8 cellular contexts compared by ENCODE assay signal in genomic region chr9:41234811-41235805, GRCh38. TPM values are rescaled to one million over a fixed set of nuclear protein-coding genes. Genes with fewer than 3 reads are reported as not detected.
DNase-seq lines count a peak whose midpoint lies in the region; ATAC-seq and TF ChIP-seq lines count a peak whose summit lies in the region.
"Not testable (repeated sequence)": the region's sequence is repeated elsewhere in the genome, so short reads cannot be mapped to it uniquely, and the experiment has no call there.

No MANE protein-coding gene starts in this region.

- H3K4me3 ChIP-seq in GM06990 (replicated peaks; ENCODE audit: low read depth, low read length) (peak overlapping the region; percentile 56), mesenchymal stem cell (ENCODE audit: insufficient read depth in 1 of 2, low read depth in 1 of 2, low read length in 2 of 2) (peak overlapping the region in 1 of 2 experiments; percentile 49)
- H3K4me3 ChIP-seq in NB4 (ENCODE audit: low read depth, low read length); effector memory CD4-positive, alpha-beta T cell (ENCODE audit: insufficient read depth, low read depth, low read length, poor library complexity, severe bottlenecking): not testable (repeated sequence)

- H3K27me3 Mint-ChIP-seq in stimulated activated memory B cell treated with anti-CD40 and anti-IgM and Interleukin-4, amounts not matched to agents 10 μg/mL and 1 μg/mL and 100 μg/mL, for 72 hours: not testable (repeated sequence)

- not testable (repeated sequence) for H3K23ac ChIP-seq in mesenchymal stem cell (ENCODE audit: low read length in 2 of 2)

- not testable (repeated sequence) for H3K9me3 Mint-ChIP-seq in stimulated activated memory B cell treated with anti-CD40 and anti-IgM and Interleukin-4, amounts not matched to agents 10 μg/mL and 1 μg/mL and 100 μg/mL, for 72 hours

- H3K27me3 ChIP-seq in GM06990 (replicated peaks; ENCODE audit: control insufficient read depth, insufficient read depth, low read length); effector memory CD4-positive, alpha-beta T cell (replicated peaks; ENCODE audit: control insufficient read depth, insufficient read depth, low read length, poor library complexity, severe bottlenecking); mesenchymal stem cell (ENCODE audit: control insufficient read depth in 1 of 2, insufficient read depth in 1 of 2, low read length in 2 of 2): not testable (repeated sequence)

- H2BK12ac ChIP-seq in mesenchymal stem cell (ENCODE audit: low read length in 2 of 2): not testable (repeated sequence)

- not testable (repeated sequence) for H4K8ac ChIP-seq in mesenchymal stem cell (ENCODE audit: low read length)

- not testable (repeated sequence) for H2BK15ac ChIP-seq in mesenchymal stem cell (ENCODE audit: low read depth, poor library complexity, severe bottlenecking)

- H2AK5ac ChIP-seq in mesenchymal stem cell (ENCODE audit: low read length, severe bottlenecking): not testable (repeated sequence)

- peak overlapping the region; percentile 63 for H3K4me3 Mint-ChIP-seq in stimulated activated memory B cell treated with anti-CD40 and anti-IgM and Interleukin-4, amounts not matched to agents 10 μg/mL and 1 μg/mL and 100 μg/mL, for 72 hours

- not testable (repeated sequence) for H3K27ac ChIP-seq in effector memory CD4-positive, alpha-beta T cell (ENCODE audit: insufficient read depth, low read length, poor library complexity, severe bottlenecking); mesenchymal stem cell (ENCODE audit: low read length, poor library complexity, severe bottlenecking)

- peak; percentile 37 for TF ChIP-seq CTCF in GM06990 (IDR thresholded peaks at IDR 0.05; ENCODE audit: insufficient read depth, low read length, poor library complexity, severe bottlenecking)
- TF ChIP-seq CTCF in NB4 (IDR thresholded peaks at IDR 0.05; ENCODE audit: low read depth, low read length): not testable (repeated sequence)

- H3K4me2 ChIP-seq in mesenchymal stem cell (ENCODE audit: low read length, poor library complexity, severe bottlenecking): not testable (repeated sequence)

- not testable (repeated sequence) for H4K91ac ChIP-seq in mesenchymal stem cell (ENCODE audit: low read length)

- not testable (repeated sequence) for H2AFZ ChIP-seq in mesenchymal stem cell (ENCODE audit: low read depth, low read length)

- not testable (repeated sequence) for H2BK5ac ChIP-seq in mesenchymal stem cell (ENCODE audit: low read depth, low read length, poor library complexity, severe bottlenecking)

- H3K9me3 ChIP-seq in effector memory CD4-positive, alpha-beta T cell (ENCODE audit: control insufficient read depth, low read length); mesenchymal stem cell (ENCODE audit: control insufficient read depth, low read length): not testable (repeated sequence)

- ATAC-seq in GM19438 (IDR thresholded peaks at IDR 0.05; ENCODE audit: low read depth, unreplicated experiment) (peak; percentile 100), HG02970 (IDR thresholded peaks at IDR 0.05; ENCODE audit: low FRiP score, unreplicated experiment) (peak; percentile 100)
- peak; percentile 96 for ATAC-seq in stimulated activated memory B cell treated with anti-CD40 and anti-IgM and Interleukin-4, amounts not matched to agents 10 μg/mL and 1 μg/mL and 100 μg/mL, for 72 hours

- H3K9ac ChIP-seq in mesenchymal stem cell (ENCODE audit: low read length): not testable (repeated sequence)

- not testable (repeated sequence) for H3K4me1 Mint-ChIP-seq in stimulated activated memory B cell treated with anti-CD40 and anti-IgM and Interleukin-4, amounts not matched to agents 10 μg/mL and 1 μg/mL and 100 μg/mL, for 72 hours

- H3K27ac Mint-ChIP-seq in stimulated activated memory B cell treated with anti-CD40 and anti-IgM and Interleukin-4, amounts not matched to agents 10 μg/mL and 1 μg/mL and 100 μg/mL, for 72 hours: not testable (repeated sequence)

- H3K79me1 ChIP-seq in mesenchymal stem cell (replicated peaks; ENCODE audit: low read length, poor library complexity, severe bottlenecking): not testable (repeated sequence)

- not testable (repeated sequence) for TF ChIP-seq POLR2A in NB4 (IDR thresholded peaks at IDR 0.05; ENCODE audit: extremely low read depth, insufficient read length)

- WGBS in mesenchymal stem cell: 80% methylated on average over 33 of the region's 55 CpGs

- H3K14ac ChIP-seq in mesenchymal stem cell (ENCODE audit: low read length in 2 of 2): not testable (repeated sequence)

- not testable (repeated sequence) for H3K36me3 Mint-ChIP-seq in stimulated activated memory B cell treated with anti-CD40 and anti-IgM and Interleukin-4, amounts not matched to agents 10 μg/mL and 1 μg/mL and 100 μg/mL, for 72 hours

- H3K36me3 ChIP-seq in GM06990 (ENCODE audit: control insufficient read depth, insufficient read depth, low read length); effector memory CD4-positive, alpha-beta T cell (ENCODE audit: control insufficient read depth, insufficient read depth, low read length); mesenchymal stem cell (ENCODE audit: control insufficient read depth in 1 of 2, insufficient read depth in 2 of 2, low read depth in 1 of 2, low read length in 2 of 2): not testable (repeated sequence)

- not testable (repeated sequence) for H2BK120ac ChIP-seq in mesenchymal stem cell (ENCODE audit: low read depth, low read length)

- H3K18ac ChIP-seq in mesenchymal stem cell (ENCODE audit: low read depth in 1 of 2, low read length in 2 of 2): not testable (repeated sequence)

- not testable (repeated sequence) for H3K4me1 ChIP-seq in effector memory CD4-positive, alpha-beta T cell (ENCODE audit: control insufficient read depth, insufficient read depth, low read length, poor library complexity, severe bottlenecking); mesenchymal stem cell (ENCODE audit: control insufficient read depth, insufficient read depth, low read depth, low read length)

- peak; percentile 82 for DNase-seq in GM06990 (ENCODE audit: extremely low read depth, insufficient read length)
- peak; percentile 8 for DNase-seq in NB4 (ENCODE audit: low read depth)
- DNase-seq in activated T-cell treated with anti-CD3 and anti-CD28 coated beads for 4 hours: peak; percentile 24
- peak; percentile 11 to 52 (median 37) for DNase-seq in effector memory CD4-positive, alpha-beta T cell
- peak; percentile 0 for DNase-seq in mesenchymal stem cell

- H3K4ac ChIP-seq in mesenchymal stem cell (ENCODE audit: low read depth in 1 of 2, low read length in 2 of 2): not testable (repeated sequence)

RNA-seq across cellular contexts. Expression of gene ZNG1F, which starts 46.0 kb away (rescaled TPM):
- polyA plus RNA-seq in mesenchymal stem cell (2013, experiment 1 of 2): 4.8 TPM
- polyA plus RNA-seq in mesenchymal stem cell (2013, experiment 2 of 2): 2.3 TPM

Comparison
In these comparisons a context has a peak if more than half of its experiments do, and no peak if none do; other contexts are left out.
1. DNase-seq: peak in every context shown above with its lines; median percentile 82 in GM06990; 37 in effector memory CD4-positive, alpha-beta T cell; 24 in activated T-cell treated with anti-CD3 and anti-CD28 coated beads for 4 hours; 8 in NB4; 0 in mesenchymal stem cell.